Comparison of ENCODE assay signal across 2 cellular contexts in genomic region chr2:26035110-26035728, GRCh38.
TF ChIP-seq lines count a peak whose summit lies in the region.

No MANE protein-coding gene starts in this region.

TF ChIP-seq in H1, 55 proteins besides CTCF, POLR2A, EP300 and RAD21:
- TF ChIP-seq CEBPB (IDR thresholded peaks at IDR 0.05; ENCODE audit: low read depth, low read length) = no peak
TF ChIP-seq in H1: peak in this region for 0.

TF ChIP-seq in neural cell, 6 proteins besides CTCF, POLR2A, EP300 and RAD21:
- TF ChIP-seq SMC3 (conservative IDR thresholded peaks at IDR 0.05; ENCODE audit: poor library complexity) (no peak), MXI1 (conservative IDR thresholded peaks at IDR 0.05; ENCODE audit: poor library complexity, severe bottlenecking) (peak; percentile 39)
